Comparison of ENCODE assay signal across 1 cellular context in the genomic region with DNA sequence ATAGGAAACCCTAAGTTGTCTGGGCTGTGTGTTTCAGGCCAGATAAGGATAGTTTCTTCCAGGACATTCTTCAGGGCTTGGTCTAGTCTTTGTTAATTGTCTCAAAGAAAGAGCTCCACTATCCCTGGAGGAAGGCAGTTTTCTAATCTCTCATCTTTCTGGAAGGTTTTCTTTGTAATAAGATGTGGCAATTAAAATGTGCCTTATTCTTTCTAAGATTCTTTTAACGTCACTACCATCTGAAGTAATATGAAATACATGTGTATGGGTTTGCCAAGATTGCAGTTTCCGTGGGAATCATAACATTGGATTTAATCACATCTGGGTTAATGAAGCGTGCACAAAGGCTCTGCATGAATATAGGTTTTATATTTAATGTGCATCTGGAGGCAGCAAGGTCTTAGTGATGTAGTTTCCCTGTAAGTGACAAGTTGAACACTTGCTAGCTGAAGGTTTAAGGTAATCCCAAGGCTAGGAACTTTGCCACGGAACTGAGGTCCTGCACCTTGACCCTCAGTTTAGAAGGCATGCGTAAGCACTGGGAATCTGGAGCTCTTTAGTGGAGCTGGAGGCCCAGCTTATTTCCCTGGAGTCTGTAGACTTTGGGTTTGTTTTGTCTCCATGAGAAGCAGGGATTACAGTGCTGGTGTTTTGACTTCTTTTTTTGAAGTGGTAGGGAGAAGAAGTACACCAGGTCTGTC.
TF ChIP-seq lines count a peak whose summit lies in the region.

No MANE protein-coding gene starts in this region.

TF ChIP-seq in K562, 482 proteins besides CTCF, POLR2A, EP300 and RAD21 (continued from another document):
- TF ChIP-seq, protein P1, sequence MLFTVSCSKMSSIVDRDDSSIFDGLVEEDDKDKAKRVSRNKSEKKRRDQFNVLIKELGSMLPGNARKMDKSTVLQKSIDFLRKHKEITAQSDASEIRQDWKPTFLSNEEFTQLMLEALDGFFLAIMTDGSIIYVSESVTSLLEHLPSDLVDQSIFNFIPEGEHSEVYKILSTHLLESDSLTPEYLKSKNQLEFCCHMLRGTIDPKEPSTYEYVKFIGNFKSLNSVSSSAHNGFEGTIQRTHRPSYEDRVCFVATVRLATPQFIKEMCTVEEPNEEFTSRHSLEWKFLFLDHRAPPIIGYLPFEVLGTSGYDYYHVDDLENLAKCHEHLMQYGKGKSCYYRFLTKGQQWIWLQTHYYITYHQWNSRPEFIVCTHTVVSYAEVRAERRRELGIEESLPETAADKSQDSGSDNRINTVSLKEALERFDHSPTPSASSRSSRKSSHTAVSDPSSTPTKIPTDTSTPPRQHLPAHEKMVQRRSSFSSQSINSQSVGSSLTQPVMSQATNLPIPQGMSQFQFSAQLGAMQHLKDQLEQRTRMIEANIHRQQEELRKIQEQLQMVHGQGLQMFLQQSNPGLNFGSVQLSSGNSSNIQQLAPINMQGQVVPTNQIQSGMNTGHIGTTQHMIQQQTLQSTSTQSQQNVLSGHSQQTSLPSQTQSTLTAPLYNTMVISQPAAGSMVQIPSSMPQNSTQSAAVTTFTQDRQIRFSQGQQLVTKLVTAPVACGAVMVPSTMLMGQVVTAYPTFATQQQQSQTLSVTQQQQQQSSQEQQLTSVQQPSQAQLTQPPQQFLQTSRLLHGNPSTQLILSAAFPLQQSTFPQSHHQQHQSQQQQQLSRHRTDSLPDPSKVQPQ (CRISPR knock-in tag; IDR thresholded peaks at IDR 0.05; ENCODE audit: borderline replicate concordance) = no peak
- TF ChIP-seq NFYB (IDR thresholded peaks at IDR 0.05; ENCODE audit: extremely low read depth, insufficient read length) = no peak
- TF ChIP-seq, protein P2, sequence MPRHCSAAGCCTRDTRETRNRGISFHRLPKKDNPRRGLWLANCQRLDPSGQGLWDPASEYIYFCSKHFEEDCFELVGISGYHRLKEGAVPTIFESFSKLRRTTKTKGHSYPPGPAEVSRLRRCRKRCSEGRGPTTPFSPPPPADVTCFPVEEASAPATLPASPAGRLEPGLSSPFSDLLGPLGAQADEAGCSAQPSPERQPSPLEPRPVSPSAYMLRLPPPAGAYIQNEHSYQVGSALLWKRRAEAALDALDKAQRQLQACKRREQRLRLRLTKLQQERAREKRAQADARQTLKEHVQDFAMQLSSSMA (CRISPR knock-in tag; IDR thresholded peaks at IDR 0.05) = no peak
- no peak for TF ChIP-seq PRPF4 (IDR thresholded peaks at IDR 0.05; ENCODE audit: insufficient read depth, low read depth, low read length, poor library complexity, severe bottlenecking)
- no peak for TF ChIP-seq NEUROD1 (IDR thresholded peaks at IDR 0.05; ENCODE audit: borderline replicate concordance, low read depth, low read length, partially characterized antibody)
